In genomic region chr2:172087191-172087779, GRCh38 we compare ENCODE assay signal across 1 cellular context.
TF ChIP-seq lines count a peak whose summit lies in the region.

No MANE protein-coding gene starts in this region.

TF ChIP-seq in H1, 55 proteins besides CTCF, POLR2A, EP300 and RAD21:
- no peak for TF ChIP-seq JUN (IDR thresholded peaks at IDR 0.05; ENCODE audit: low read depth, low read length)
- TF ChIP-seq NANOG (IDR thresholded peaks at IDR 0.05; ENCODE audit: insufficient read depth, low read depth, low read length, poor library complexity, severe bottlenecking), result no peak
- peak; percentile 10; the same call in 1 of the 2 replicates for TF ChIP-seq CBX8 (IDR thresholded peaks at IDR 0.05; ENCODE audit: borderline replicate concordance, low read depth, low read length)
- TF ChIP-seq SIRT6 (IDR thresholded peaks at IDR 0.05; ENCODE audit: low read length), result no peak
- TF ChIP-seq HDAC2 (IDR thresholded peaks at IDR 0.05; ENCODE audit: borderline replicate concordance in 1 of 2, low read depth in 2 of 2, low read length in 2 of 2), result no peak
- TF ChIP-seq RBBP5 (IDR thresholded peaks at IDR 0.05; ENCODE audit: borderline replicate concordance, low read depth, low read length), result 0 out of 2 replicates have a peak, but pooled peaks have one; percentile 17
- TF ChIP-seq TAF1 (IDR thresholded peaks at IDR 0.05; ENCODE audit: low read depth, low read length), result no peak
- no peak for TF ChIP-seq SAP30 (IDR thresholded peaks at IDR 0.05; ENCODE audit: insufficient read depth, insufficient replicate concordance, low read length)
- TF ChIP-seq RNF2 (IDR thresholded peaks at IDR 0.05; ENCODE audit: borderline replicate concordance, low read depth, low read length, missing control alignments, poor library complexity, severe bottlenecking), result no peak
- TF ChIP-seq EZH2 (IDR thresholded peaks at IDR 0.05; ENCODE audit: low read depth, low read length, severe bottlenecking), result no peak
- no peak for TF ChIP-seq POU5F1 (IDR thresholded peaks at IDR 0.05; ENCODE audit: low read depth, low read length)
- 0 out of 2 replicates have a peak, but pooled peaks have one; percentile 13 for TF ChIP-seq KDM1A (IDR thresholded peaks at IDR 0.05; ENCODE audit: borderline replicate concordance, low read length)
- TF ChIP-seq TEAD4 (IDR thresholded peaks at IDR 0.05; ENCODE audit: low read depth, low read length), result no peak
- no peak for TF ChIP-seq MAX (IDR thresholded peaks at IDR 0.05)
- TF ChIP-seq TCF12 (IDR thresholded peaks at IDR 0.05; ENCODE audit: low read depth, low read length), result no peak
- TF ChIP-seq CHD2 (IDR thresholded peaks at IDR 0.05; ENCODE audit: low read length), result no peak
- TF ChIP-seq GTF2F1 (IDR thresholded peaks at IDR 0.05; ENCODE audit: borderline replicate concordance, low read depth, low read length), result no peak
